Comparison of ENCODE assay signal across 8 cellular contexts in the genomic region with DNA sequence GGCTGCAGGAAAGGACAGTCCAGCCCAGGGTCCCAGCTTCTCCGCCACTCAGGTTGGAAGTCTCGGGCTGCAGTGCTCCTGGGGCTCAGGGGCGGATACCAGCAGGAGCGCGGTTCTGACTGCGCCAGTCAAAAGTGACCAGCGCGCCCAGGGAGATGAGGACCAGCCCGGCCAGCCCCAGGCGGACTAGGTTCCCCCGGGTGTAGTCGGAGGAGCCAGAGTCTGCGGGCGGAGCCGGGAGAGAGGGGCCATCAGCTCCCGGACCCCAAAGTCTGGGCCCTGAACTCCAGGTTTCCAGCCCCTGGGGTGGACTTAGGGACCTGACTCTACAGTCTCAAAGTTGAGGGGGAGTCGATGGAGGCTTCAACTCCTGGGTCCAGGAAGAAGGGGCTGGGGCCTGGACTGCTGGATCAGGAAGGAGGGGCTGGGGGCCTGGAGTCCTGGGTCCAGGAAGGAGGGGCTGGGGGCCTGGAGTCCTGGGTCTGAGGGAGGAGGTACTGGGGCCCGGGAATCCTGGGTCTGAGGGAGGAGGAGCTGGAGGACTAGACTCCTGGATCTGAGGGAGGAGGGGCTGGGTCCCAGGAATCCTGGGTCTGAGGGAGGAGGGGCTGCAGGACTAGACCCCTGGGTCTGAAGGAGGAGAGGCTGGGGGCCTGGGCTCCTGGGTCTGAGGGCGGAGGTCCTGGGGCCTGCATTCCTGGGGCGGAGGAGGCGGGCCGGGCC. TPM values are rescaled to one million over a fixed set of nuclear protein-coding genes. Genes with fewer than 3 reads are reported as not detected.
A peak's percentile ranks its signal among the peaks of the same experiment; 100 is the strongest.
DNase-seq lines count a peak whose midpoint lies in the region; ATAC-seq and TF ChIP-seq lines count a peak whose summit lies in the region.

No MANE protein-coding gene starts in this region.

- H2BK15ac ChIP-seq in mesenchymal stem cell (ENCODE audit: low read depth, poor library complexity, severe bottlenecking) = no peak overlapping the region

- peak overlapping the region; percentile 76 for H3K4me2 ChIP-seq in mesenchymal stem cell (ENCODE audit: low read length, poor library complexity, severe bottlenecking)

- H2BK120ac ChIP-seq in mesenchymal stem cell (ENCODE audit: low read depth, low read length) = no peak overlapping the region

- no peaks in the 10 kb centered on the region for H3K27me3 Mint-ChIP-seq in central memory CD8-positive, alpha-beta T cell

- H3K23ac ChIP-seq in mesenchymal stem cell (ENCODE audit: low read length in 2 of 2) = peak overlapping the region in 1 of 2 experiments; percentile 23

- no peaks in the 10 kb centered on the region for H3K36me3 ChIP-seq in heart right ventricle
- H3K36me3 ChIP-seq in mesenchymal stem cell (ENCODE audit: control insufficient read depth in 1 of 2, insufficient read depth in 2 of 2, low read depth in 1 of 2, low read length in 2 of 2) = no peaks in the 10 kb centered on the region
- no peaks in the 10 kb centered on the region for H3K36me3 ChIP-seq in urinary bladder (ENCODE audit: insufficient read depth)

- H3K27me3 ChIP-seq in heart right ventricle (peaks cover 0 to 59% (median 26%) of the 10 kb centered on the region in 7 donors), mesenchymal stem cell (ENCODE audit: control insufficient read depth in 1 of 2, insufficient read depth in 1 of 2, low read length in 2 of 2) (peaks cover 0 to 12% of the 10 kb centered on the region in 2 experiments)

- peak overlapping the region; percentile 79 for H3K4me3 Mint-ChIP-seq in central memory CD8-positive, alpha-beta T cell

- DNase-seq in heart right ventricle (no peak), Right ventricle myocardium inferior (ENCODE audit: missing footprints) (no peak), mesenchymal stem cell (no peak), NCI-H69 (lab: John Stamatoyannopoulos, UW) (no peak), NCI-H1092 treated with DMSO at 0.1 percent for 48 hours (lab: John Stamatoyannopoulos, UW) (no peak)
- DNase-seq in central memory CD8-positive, alpha-beta T cell (ENCODE audit: low spot score in 2 of 2) = no peak

- no peak overlapping the region for H2BK5ac ChIP-seq in mesenchymal stem cell (ENCODE audit: low read depth, low read length, poor library complexity, severe bottlenecking)

- H3K79me1 ChIP-seq in mesenchymal stem cell (replicated peaks; ENCODE audit: low read length, poor library complexity, severe bottlenecking) = no peaks in the 10 kb centered on the region

- no peak overlapping the region for H4K91ac ChIP-seq in mesenchymal stem cell (ENCODE audit: low read length)

- ATAC-seq in heart right ventricle = peak in 2 of 8 donors; percentile 8 to 12
- ATAC-seq in Right ventricle myocardium inferior = no peak
- ATAC-seq in central memory CD8-positive, alpha-beta T cell (replicated peaks; ENCODE audit: extremely low read depth, poor library complexity, severe bottlenecking) = no peak
- ATAC-seq in GM21381 (IDR thresholded peaks at IDR 0.05; ENCODE audit: unreplicated experiment) = no peak

- peak overlapping the region; percentile 85 for H3K9ac ChIP-seq in mesenchymal stem cell (ENCODE audit: low read length)

- H3K27ac Mint-ChIP-seq in central memory CD8-positive, alpha-beta T cell (ENCODE audit: low read depth) = peak overlapping the region; percentile 96

- intact Hi-C loops in heart right ventricle (cut with DNase I) (no loop called here), Right ventricle myocardium inferior (cut with DNase I) (no loop called here)

- peaks cover 13% of the 10 kb centered on the region for H3K4me1 Mint-ChIP-seq in central memory CD8-positive, alpha-beta T cell

- H3K27ac ChIP-seq in heart right ventricle (peak overlapping the region in 1 of 10 donors; percentile 50), mesenchymal stem cell (ENCODE audit: low read length, poor library complexity, severe bottlenecking) (no peak overlapping the region), urinary bladder (ENCODE audit: low read depth) (no peak overlapping the region)

- no peak overlapping the region for H4K8ac ChIP-seq in mesenchymal stem cell (ENCODE audit: low read length)

- H3K4me1 ChIP-seq in heart right ventricle = peaks cover 0 to 21% (median 6%) of the 10 kb centered on the region in 9 donors
- H3K4me1 ChIP-seq in mesenchymal stem cell (ENCODE audit: control insufficient read depth, insufficient read depth, low read depth, low read length) = peaks cover 6% of the 10 kb centered on the region
- H3K4me1 ChIP-seq in urinary bladder (ENCODE audit: insufficient read depth) = no peaks in the 10 kb centered on the region

- H3K18ac ChIP-seq in mesenchymal stem cell (ENCODE audit: low read depth in 1 of 2, low read length in 2 of 2) = no peak overlapping the region

- H3K14ac ChIP-seq in mesenchymal stem cell (ENCODE audit: low read length in 2 of 2) = no peak overlapping the region

- no peak for TF ChIP-seq CTCF in heart right ventricle (IDR thresholded peaks at IDR 0.05)

- no peaks in the 10 kb centered on the region for H3K9me3 ChIP-seq in heart right ventricle
- H3K9me3 ChIP-seq in mesenchymal stem cell (ENCODE audit: control insufficient read depth, low read length) = peaks cover 4% of the 10 kb centered on the region

- H3K4ac ChIP-seq in mesenchymal stem cell (ENCODE audit: low read depth in 1 of 2, low read length in 2 of 2) = no peak overlapping the region

- WGBS in heart right ventricle, 2 donors = 67 to 72% methylated on average over 22 of the region's 22 CpGs
- WGBS in mesenchymal stem cell = 81% methylated on average over 22 of the region's 22 CpGs
- 66% methylated on average over 22 of the region's 22 CpGs for WGBS in urinary bladder

- H3K9me3 Mint-ChIP-seq in central memory CD8-positive, alpha-beta T cell = no peaks in the 10 kb centered on the region

- H2AK5ac ChIP-seq in mesenchymal stem cell (ENCODE audit: low read length, severe bottlenecking) = no peak overlapping the region

- H2BK12ac ChIP-seq in mesenchymal stem cell (ENCODE audit: low read length in 2 of 2) = no peak overlapping the region

- H3K36me3 Mint-ChIP-seq in central memory CD8-positive, alpha-beta T cell (ENCODE audit: insufficient read depth) = peaks cover 14% of the 10 kb centered on the region

- peak overlapping the region in 8 of 10 donors; percentile 10 to 51 (median 34) for H3K4me3 ChIP-seq in heart right ventricle
- H3K4me3 ChIP-seq in mesenchymal stem cell (ENCODE audit: insufficient read depth in 1 of 2, low read depth in 1 of 2, low read length in 2 of 2) = peak overlapping the region; percentile 43 to 77
- peak overlapping the region; percentile 20 for H3K4me3 ChIP-seq in urinary bladder (ENCODE audit: low read depth, low read length)

- peak overlapping the region; percentile 33 for H2AFZ ChIP-seq in mesenchymal stem cell (ENCODE audit: low read depth, low read length)

RNA-seq across cellular contexts. Expression of a gene that starts 5.3 kb away (rescaled TPM):
- total RNA-seq in heart right ventricle (1 to 10 TPM in 3 of 10 donors, under 1 TPM in 6, not detected in 1; 0.23 to 5.3 (median 0.40) TPM), Right ventricle myocardium inferior (0.70 TPM), urinary bladder (0.21 TPM)
- polyA plus RNA-seq in heart right ventricle (1 to 10 TPM in 1 of 2 donors, under 1 TPM in 1; 0.22 to 1.0 TPM), urinary bladder (2.3 TPM)
- polyA plus RNA-seq in mesenchymal stem cell (2013, experiment 1 of 2) = 0.12 TPM
- 0.10 TPM for polyA plus RNA-seq in mesenchymal stem cell (2013, experiment 2 of 2)

RNA-seq across cellular contexts. Expression of a gene that starts 7.4 kb away (rescaled TPM):
- total RNA-seq in heart right ventricle = 100 to 1,000 TPM; 239 to 518 (median 360) TPM
- 1,000 to 10,000 TPM in 1 of 2 donors, 100 to 1,000 TPM in 1; 335 to 3,395 TPM for polyA plus RNA-seq in heart right ventricle
- total RNA-seq in Right ventricle myocardium inferior = 561 TPM
- polyA plus RNA-seq in mesenchymal stem cell (2013, experiment 1 of 2) = 585 TPM
- polyA plus RNA-seq in mesenchymal stem cell (2013, experiment 2 of 2) = 591 TPM
- total RNA-seq in urinary bladder = 11.3 TPM
- polyA plus RNA-seq in urinary bladder = 155 TPM

RNA-seq across cellular contexts. Expression of a gene that starts 14.1 kb away (rescaled TPM):
- total RNA-seq in heart right ventricle = not detected
- not detected for polyA plus RNA-seq in heart right ventricle
- total RNA-seq in Right ventricle myocardium inferior = not detected
- polyA plus RNA-seq in mesenchymal stem cell (2013, experiment 1 of 2) = not detected
- polyA plus RNA-seq in mesenchymal stem cell (2013, experiment 2 of 2) = not detected
- not detected for total RNA-seq in urinary bladder
- not detected for polyA plus RNA-seq in urinary bladder

RNA-seq across cellular contexts. Expression of a gene that starts 20.2 kb away (rescaled TPM):
- total RNA-seq in heart right ventricle = 10 to 100 TPM; 11.0 to 16.8 (median 12.9) TPM
- polyA plus RNA-seq in heart right ventricle = 10 to 100 TPM; 26.0 to 33.8 TPM
- total RNA-seq in Right ventricle myocardium inferior = 13.4 TPM
- polyA plus RNA-seq in mesenchymal stem cell (2013, experiment 1 of 2) = 11.8 TPM
- polyA plus RNA-seq in mesenchymal stem cell (2013, experiment 2 of 2) = 11.8 TPM
- 4.0 TPM for total RNA-seq in urinary bladder
- 22.8 TPM for polyA plus RNA-seq in urinary bladder

RNA-seq across cellular contexts. Expression of a gene that starts 20.3 kb away (rescaled TPM):
- total RNA-seq in heart right ventricle = 10 to 100 TPM; 35.9 to 46.4 (median 43.0) TPM
- polyA plus RNA-seq in heart right ventricle = 10 to 100 TPM; 52.1 to 52.8 TPM
- total RNA-seq in Right ventricle myocardium inferior = 39.5 TPM
- polyA plus RNA-seq in mesenchymal stem cell (2013, experiment 1 of 2) = 50.1 TPM
- 49.7 TPM for polyA plus RNA-seq in mesenchymal stem cell (2013, experiment 2 of 2)
- total RNA-seq in urinary bladder = 22.5 TPM
- polyA plus RNA-seq in urinary bladder = 67.7 TPM

Comparison
In these comparisons a context has a peak if more than half of its experiments do, and no peak if none do; other contexts are left out.
1. RNA of a gene that starts 7.4 kb away (total RNA-seq): 561 TPM in Right ventricle myocardium inferior (single experiment) and 239 to 518 TPM in heart right ventricle; 11.3 TPM in urinary bladder (single experiment); every median in the first group is over 10 times any median in the second.
2. Peak in every context shown above with its lines, with median percentiles within 50 percentile points of each other: H3K4me3 ChIP-seq.